Comparison of ENCODE assay signal across 21 cellular contexts in genomic region chr12:128961957-128962356, GRCh38.
"Had no signal": no experiment of that assay in that cellular context is flagged by ENCODE, and none has a peak within 500 bp of the region (broad histone marks: within the 10 kb centered on the region; RNA-seq: fewer than 3 reads in every experiment).

No MANE protein-coding gene starts in this region.

- DNase-seq: KBM-7, MV-4-11, NCI-H1048, NCI-H1105, NCI-H1417, NCI-H146, NCI-H187, NCI-H2029, NCI-H2081 treated with DMSO at 0.1 percent for 48 hours, NCI-H2171, NCI-H226, NCI-H446, NCI-H510A, NCI-H524 treated with DMSO at 0.1 percent for 48 hours, NCI-H69, NCI-H774, Right ventricle myocardium superior, RPMI8226, SIG-M5 had no signal

- H3K4me1 ChIP-seq: SJSA1 had no signal

- H3K4me3 ChIP-seq: SJSA1, SK-N-MC had no signal

- H3K36me3 ChIP-seq: SJSA1 had no signal

- H3K27me3 ChIP-seq: SJSA1 had no signal

- H3K27ac ChIP-seq: SJSA1, SK-N-MC had no signal
